Comparison of ENCODE assay signal across 1 cellular context in genomic region chr4:82893942-82894341, GRCh38.
TF ChIP-seq lines count a peak whose summit lies in the region.

No MANE protein-coding gene starts in this region.

TF ChIP-seq in HepG2, 621 proteins besides CTCF, POLR2A, EP300 and RAD21 (continued from another document):
- TF ChIP-seq NR2F6 (IDR thresholded peaks at IDR 0.05) (peak; percentile 50), NR2F6 (CRISPR knock-in tag; IDR thresholded peaks at IDR 0.05) (peak; percentile 63; the same call in 1 of the 2 replicates), FOXK1 (CRISPR knock-in tag; IDR thresholded peaks at IDR 0.05; ENCODE audit: borderline replicate concordance, low read depth) (0 out of 2 replicates have a peak, but pooled peaks have one; percentile 43), ZBTB4 (CRISPR knock-in tag; IDR thresholded peaks at IDR 0.05; ENCODE audit: borderline replicate concordance) (no peak), SALL1 (CRISPR knock-in tag; IDR thresholded peaks at IDR 0.05) (peak; percentile 16; the same call in 1 of the 2 replicates), ZNF274 (CRISPR knock-in tag; IDR thresholded peaks at IDR 0.05) (no peak), RARA (CRISPR knock-in tag; IDR thresholded peaks at IDR 0.05) (0 out of 2 replicates have a peak, but pooled peaks have one; percentile 12), GABPA (IDR thresholded peaks at IDR 0.05; ENCODE audit: low read depth, low read length) (no peak), GABPA (CRISPR knock-in tag; IDR thresholded peaks at IDR 0.05; ENCODE audit: low read depth) (no peak), FOXA1 (IDR thresholded peaks at IDR 0.05) (no peak), FOXA1 (CRISPR knock-in tag; IDR thresholded peaks at IDR 0.05) (peak; percentile 70), ZNF670 (CRISPR knock-in tag; IDR thresholded peaks at IDR 0.05; ENCODE audit: borderline replicate concordance) (no peak), ZNF556 (CRISPR knock-in tag; IDR thresholded peaks at IDR 0.05; ENCODE audit: borderline replicate concordance) (no peak), RXRB (CRISPR knock-in tag; IDR thresholded peaks at IDR 0.05; ENCODE audit: borderline replicate concordance) (0 out of 2 replicates have a peak, but pooled peaks have one; percentile 38), SOX6 (IDR thresholded peaks at IDR 0.05) (no peak), SOX6 (CRISPR knock-in tag; IDR thresholded peaks at IDR 0.05) (peak; percentile 64), HMG20A (CRISPR knock-in tag; IDR thresholded peaks at IDR 0.05; ENCODE audit: borderline replicate concordance) (peak; percentile 14; the same call in 1 of the 2 replicates), POGZ (CRISPR knock-in tag; IDR thresholded peaks at IDR 0.05) (0 out of 2 replicates have a peak, but pooled peaks have one; percentile 35), ZFP62 (CRISPR knock-in tag; IDR thresholded peaks at IDR 0.05) (no peak), ELK4 (CRISPR knock-in tag; IDR thresholded peaks at IDR 0.05; ENCODE audit: borderline replicate concordance) (no peak), MYC (CRISPR knock-in tag; IDR thresholded peaks at IDR 0.05; ENCODE audit: borderline replicate concordance) (no peak)
- TF ChIP-seq, protein P1, sequence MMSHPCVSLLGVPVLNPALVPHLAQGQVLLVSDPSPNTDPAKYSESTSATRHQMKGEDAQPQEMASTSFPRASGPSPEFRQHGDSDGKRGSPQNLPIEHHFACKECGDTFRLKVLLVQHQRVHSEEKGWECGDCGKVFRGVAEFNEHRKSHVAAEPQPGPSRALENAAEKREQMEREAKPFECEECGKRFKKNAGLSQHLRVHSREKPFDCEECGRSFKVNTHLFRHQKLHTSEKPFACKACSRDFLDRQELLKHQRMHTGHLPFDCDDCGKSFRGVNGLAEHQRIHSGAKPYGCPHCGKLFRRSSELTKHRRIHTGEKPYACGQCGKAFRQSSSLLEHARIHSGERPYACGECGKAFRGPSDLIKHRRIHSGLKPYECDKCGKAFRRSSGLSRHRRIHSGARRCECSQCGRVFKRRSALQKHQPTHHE (CRISPR knock-in tag; IDR thresholded peaks at IDR 0.05; ENCODE audit: borderline replicate concordance), result no peak
- TF ChIP-seq, protein P2, sequence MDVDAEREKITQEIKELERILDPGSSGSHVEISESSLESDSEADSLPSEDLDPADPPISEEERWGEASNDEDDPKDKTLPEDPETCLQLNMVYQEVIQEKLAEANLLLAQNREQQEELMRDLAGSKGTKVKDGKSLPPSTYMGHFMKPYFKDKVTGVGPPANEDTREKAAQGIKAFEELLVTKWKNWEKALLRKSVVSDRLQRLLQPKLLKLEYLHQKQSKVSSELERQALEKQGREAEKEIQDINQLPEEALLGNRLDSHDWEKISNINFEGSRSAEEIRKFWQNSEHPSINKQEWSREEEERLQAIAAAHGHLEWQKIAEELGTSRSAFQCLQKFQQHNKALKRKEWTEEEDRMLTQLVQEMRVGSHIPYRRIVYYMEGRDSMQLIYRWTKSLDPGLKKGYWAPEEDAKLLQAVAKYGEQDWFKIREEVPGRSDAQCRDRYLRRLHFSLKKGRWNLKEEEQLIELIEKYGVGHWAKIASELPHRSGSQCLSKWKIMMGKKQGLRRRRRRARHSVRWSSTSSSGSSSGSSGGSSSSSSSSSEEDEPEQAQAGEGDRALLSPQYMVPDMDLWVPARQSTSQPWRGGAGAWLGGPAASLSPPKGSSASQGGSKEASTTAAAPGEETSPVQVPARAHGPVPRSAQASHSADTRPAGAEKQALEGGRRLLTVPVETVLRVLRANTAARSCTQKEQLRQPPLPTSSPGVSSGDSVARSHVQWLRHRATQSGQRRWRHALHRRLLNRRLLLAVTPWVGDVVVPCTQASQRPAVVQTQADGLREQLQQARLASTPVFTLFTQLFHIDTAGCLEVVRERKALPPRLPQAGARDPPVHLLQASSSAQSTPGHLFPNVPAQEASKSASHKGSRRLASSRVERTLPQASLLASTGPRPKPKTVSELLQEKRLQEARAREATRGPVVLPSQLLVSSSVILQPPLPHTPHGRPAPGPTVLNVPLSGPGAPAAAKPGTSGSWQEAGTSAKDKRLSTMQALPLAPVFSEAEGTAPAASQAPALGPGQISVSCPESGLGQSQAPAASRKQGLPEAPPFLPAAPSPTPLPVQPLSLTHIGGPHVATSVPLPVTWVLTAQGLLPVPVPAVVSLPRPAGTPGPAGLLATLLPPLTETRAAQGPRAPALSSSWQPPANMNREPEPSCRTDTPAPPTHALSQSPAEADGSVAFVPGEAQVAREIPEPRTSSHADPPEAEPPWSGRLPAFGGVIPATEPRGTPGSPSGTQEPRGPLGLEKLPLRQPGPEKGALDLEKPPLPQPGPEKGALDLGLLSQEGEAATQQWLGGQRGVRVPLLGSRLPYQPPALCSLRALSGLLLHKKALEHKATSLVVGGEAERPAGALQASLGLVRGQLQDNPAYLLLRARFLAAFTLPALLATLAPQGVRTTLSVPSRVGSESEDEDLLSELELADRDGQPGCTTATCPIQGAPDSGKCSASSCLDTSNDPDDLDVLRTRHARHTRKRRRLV (CRISPR knock-in tag; IDR thresholded peaks at IDR 0.05), result no peak
- TF ChIP-seq, protein P3, sequence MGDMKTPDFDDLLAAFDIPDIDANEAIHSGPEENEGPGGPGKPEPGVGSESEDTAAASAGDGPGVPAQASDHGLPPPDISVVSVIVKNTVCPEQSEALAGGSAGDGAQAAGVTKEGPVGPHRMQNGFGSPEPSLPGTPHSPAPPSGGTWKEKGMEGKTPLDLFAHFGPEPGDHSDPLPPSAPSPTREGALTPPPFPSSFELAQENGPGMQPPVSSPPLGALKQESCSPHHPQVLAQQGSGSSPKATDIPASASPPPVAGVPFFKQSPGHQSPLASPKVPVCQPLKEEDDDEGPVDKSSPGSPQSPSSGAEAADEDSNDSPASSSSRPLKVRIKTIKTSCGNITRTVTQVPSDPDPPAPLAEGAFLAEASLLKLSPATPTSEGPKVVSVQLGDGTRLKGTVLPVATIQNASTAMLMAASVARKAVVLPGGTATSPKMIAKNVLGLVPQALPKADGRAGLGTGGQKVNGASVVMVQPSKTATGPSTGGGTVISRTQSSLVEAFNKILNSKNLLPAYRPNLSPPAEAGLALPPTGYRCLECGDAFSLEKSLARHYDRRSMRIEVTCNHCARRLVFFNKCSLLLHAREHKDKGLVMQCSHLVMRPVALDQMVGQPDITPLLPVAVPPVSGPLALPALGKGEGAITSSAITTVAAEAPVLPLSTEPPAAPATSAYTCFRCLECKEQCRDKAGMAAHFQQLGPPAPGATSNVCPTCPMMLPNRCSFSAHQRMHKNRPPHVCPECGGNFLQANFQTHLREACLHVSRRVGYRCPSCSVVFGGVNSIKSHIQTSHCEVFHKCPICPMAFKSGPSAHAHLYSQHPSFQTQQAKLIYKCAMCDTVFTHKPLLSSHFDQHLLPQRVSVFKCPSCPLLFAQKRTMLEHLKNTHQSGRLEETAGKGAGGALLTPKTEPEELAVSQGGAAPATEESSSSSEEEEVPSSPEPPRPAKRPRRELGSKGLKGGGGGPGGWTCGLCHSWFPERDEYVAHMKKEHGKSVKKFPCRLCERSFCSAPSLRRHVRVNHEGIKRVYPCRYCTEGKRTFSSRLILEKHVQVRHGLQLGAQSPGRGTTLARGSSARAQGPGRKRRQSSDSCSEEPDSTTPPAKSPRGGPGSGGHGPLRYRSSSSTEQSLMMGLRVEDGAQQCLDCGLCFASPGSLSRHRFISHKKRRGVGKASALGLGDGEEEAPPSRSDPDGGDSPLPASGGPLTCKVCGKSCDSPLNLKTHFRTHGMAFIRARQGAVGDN (CRISPR knock-in tag; IDR thresholded peaks at IDR 0.05), result no peak
